Comparison of ENCODE assay signal across 12 cellular contexts in genomic region chr13:99018418-99019180, GRCh38. TPM values are rescaled to one million over a fixed set of nuclear protein-coding genes. Genes with fewer than 3 reads are reported as not detected.
DNase-seq lines count a peak whose midpoint lies in the region; ATAC-seq and TF ChIP-seq lines count a peak whose summit lies in the region.
"Had no signal": no experiment of that assay in that cellular context is flagged by ENCODE, and none has a peak within 500 bp of the region (broad histone marks: within the 10 kb centered on the region; RNA-seq: fewer than 3 reads in every experiment).

No MANE protein-coding gene starts in this region.

- H3K36me3 ChIP-seq in esophagus muscularis mucosa = no peaks in the 10 kb centered on the region

- intact Hi-C loops in activated CD4-positive, alpha-beta memory T cell treated with anti-CD3 and anti-CD28 coated beads for 36 hours (cut with micrococcal nuclease) = loop anchor here (1.0 kb wide), 2 partner anchors 9 to 20 kb away; no protein-coding TSS in a partner anchor
- intact Hi-C loops in esophagus muscularis mucosa (cut with DNase I) = no loop called here

- peaks cover 64% of the 10 kb centered on the region for H3K4me1 Mint-ChIP-seq in activated CD4-positive, alpha-beta memory T cell treated with anti-CD3 and anti-CD28 coated beads for 36 hours (ENCODE audit: low read depth)
- H3K4me1 Mint-ChIP-seq in activated CD4-positive, alpha-beta memory T cell treated with anti-CD3 and anti-CD28 coated beads, Interleukin-2, amount 10 ng/mL, durations not matched to agents 7 days and 5 days = peaks cover 30% of the 10 kb centered on the region
- H3K4me1 Mint-ChIP-seq: activated B cell treated with CpG ODN at 0.5 μM for 24 hours had no signal

- POLR2A ChIA-PET in activated CD4-positive, alpha-beta memory T cell treated with anti-CD3 and anti-CD28 coated beads for 36 hours (lab: Charles Lee) = interaction anchor here (0.5 to 1.0 kb wide), 2 partner anchors 13 to 68 kb away, joined by 3 read pairs; no protein-coding TSS in a partner anchor
- POLR2A ChIA-PET in activated CD4-positive, alpha-beta memory T cell treated with anti-CD3 and anti-CD28 coated beads, Interleukin-2, amount 10 ng/mL, durations not matched to agents 7 days and 5 days (lab: Charles Lee) = interaction anchor here (2.0 kb wide), 1 partner anchor 25 kb away, joined by 4 read pairs; no protein-coding TSS in a partner anchor

- CTCF ChIA-PET in activated CD4-positive, alpha-beta memory T cell treated with anti-CD3 and anti-CD28 coated beads for 36 hours (lab: Charles Lee) = interaction anchor here (2.9 to 5.6 kb wide), 2 partner anchors 10 to 14 kb away, joined by 10 to 30 read pairs; no protein-coding TSS in a partner anchor
- CTCF ChIA-PET in activated CD4-positive, alpha-beta memory T cell treated with anti-CD3 and anti-CD28 coated beads, Interleukin-2, amount 10 ng/mL, durations not matched to agents 7 days and 5 days (lab: Charles Lee) = interaction anchor here (2.8 kb wide), 1 partner anchor 10 kb away, joined by 10 read pairs; no protein-coding TSS in a partner anchor

- H3K9me3 ChIP-seq in esophagus muscularis mucosa = no peaks in the 10 kb centered on the region
- H3K9me3 ChIP-seq: testis had no signal

- H3K36me3 Mint-ChIP-seq in activated CD4-positive, alpha-beta memory T cell treated with anti-CD3 and anti-CD28 coated beads for 36 hours = no peaks in the 10 kb centered on the region
- peaks cover 28% of the 10 kb centered on the region for H3K36me3 Mint-ChIP-seq in activated CD4-positive, alpha-beta memory T cell treated with anti-CD3 and anti-CD28 coated beads, Interleukin-2, amount 10 ng/mL, durations not matched to agents 7 days and 5 days (ENCODE audit: low read depth)

- no peak for TF ChIP-seq POLR2A in esophagus muscularis mucosa (IDR thresholded peaks at IDR 0.05; ENCODE audit: low read depth)

- TF ChIP-seq CTCF in esophagus muscularis mucosa (IDR thresholded peaks at IDR 0.05) = no peak

- H3K27ac Mint-ChIP-seq in activated CD4-positive, alpha-beta memory T cell treated with anti-CD3 and anti-CD28 coated beads for 36 hours = peak overlapping the region; percentile 78
- no peak overlapping the region for H3K27ac Mint-ChIP-seq in activated CD4-positive, alpha-beta memory T cell treated with anti-CD3 and anti-CD28 coated beads, Interleukin-2, amount 10 ng/mL, durations not matched to agents 7 days and 5 days
- H3K27ac Mint-ChIP-seq: activated B cell treated with CpG ODN at 0.5 μM for 24 hours had no signal

- peaks cover 14 to 64% (median 55%) of the 10 kb centered on the region in 4 donors for H3K4me1 ChIP-seq in esophagus muscularis mucosa
- H3K4me1 ChIP-seq: testis had no signal

- no peak overlapping the region for H3K4me3 ChIP-seq in esophagus muscularis mucosa
- no peak overlapping the region for H3K4me3 ChIP-seq in skeletal muscle cell (ENCODE audit: low read depth, low read length)
- H3K4me3 ChIP-seq: testis had no signal

- ATAC-seq in SK-N-SH treated with all-trans-retinoic acid at 6 μM for 48 hours = peak; percentile 80
- no peak for ATAC-seq in HG03196 (IDR thresholded peaks at IDR 0.05; ENCODE audit: unreplicated experiment)
- no peak for ATAC-seq in GM21515 (IDR thresholded peaks at IDR 0.05; ENCODE audit: unreplicated experiment)

- no peaks in the 10 kb centered on the region for H3K27me3 ChIP-seq in esophagus muscularis mucosa
- H3K27me3 ChIP-seq: testis had no signal

- H3K27ac ChIP-seq in esophagus muscularis mucosa (replicated peaks in 1 of 4) = no peak overlapping the region
- H3K27ac ChIP-seq: testis had no signal

- H3K27me3 Mint-ChIP-seq in activated CD4-positive, alpha-beta memory T cell treated with anti-CD3 and anti-CD28 coated beads for 36 hours = no peaks in the 10 kb centered on the region
- H3K27me3 Mint-ChIP-seq in activated CD4-positive, alpha-beta memory T cell treated with anti-CD3 and anti-CD28 coated beads, Interleukin-2, amount 10 ng/mL, durations not matched to agents 7 days and 5 days = no peaks in the 10 kb centered on the region

- H3K4me3 Mint-ChIP-seq in activated CD4-positive, alpha-beta memory T cell treated with anti-CD3 and anti-CD28 coated beads for 36 hours = no peak overlapping the region
- no peak overlapping the region for H3K4me3 Mint-ChIP-seq in activated CD4-positive, alpha-beta memory T cell treated with anti-CD3 and anti-CD28 coated beads, Interleukin-2, amount 10 ng/mL, durations not matched to agents 7 days and 5 days
- H3K4me3 Mint-ChIP-seq: activated B cell treated with CpG ODN at 0.5 μM for 24 hours had no signal

- H3K9me3 Mint-ChIP-seq in activated CD4-positive, alpha-beta memory T cell treated with anti-CD3 and anti-CD28 coated beads for 36 hours = no peaks in the 10 kb centered on the region
- H3K9me3 Mint-ChIP-seq in activated CD4-positive, alpha-beta memory T cell treated with anti-CD3 and anti-CD28 coated beads, Interleukin-2, amount 10 ng/mL, durations not matched to agents 7 days and 5 days = peaks cover 3% of the 10 kb centered on the region
- H3K9me3 Mint-ChIP-seq: activated B cell treated with CpG ODN at 0.5 μM for 24 hours had no signal

- no peak for TF ChIP-seq EP300 in esophagus muscularis mucosa (IDR thresholded peaks at IDR 0.05)

- 98% methylated on average over 3 of the region's 3 CpGs for WGBS in esophagus muscularis mucosa

- DNase-seq in activated CD4-positive, alpha-beta memory T cell treated with anti-CD3 and anti-CD28 coated beads for 36 hours = no peak
- no peak for DNase-seq in activated CD4-positive, alpha-beta memory T cell treated with anti-CD3 and anti-CD28 coated beads, Interleukin-2, amount 10 ng/mL, durations not matched to agents 7 days and 5 days
- DNase-seq in esophagus muscularis mucosa (ENCODE audit: extremely low spot score) (peak; percentile 14), skeletal muscle cell (ENCODE audit: low read depth) (peak; percentile 45), NCI-H128 (lab: John Stamatoyannopoulos, UW; ENCODE audit: unreplicated experiment) (no peak)
- DNase-seq: activated B cell treated with CpG ODN at 0.5 μM for 24 hours, NCI-H1105, NCI-H69, testis had no signal

TF ChIP-seq in SK-N-SH treated with all-trans-retinoic acid at 6 μM for 48 hours, 23 proteins besides CTCF, POLR2A, EP300 and RAD21:
- peak; percentile 25; the same call in 1 of the 2 replicates for TF ChIP-seq ISL1 (CRISPR knock-in tag; IDR thresholded peaks at IDR 0.05)
- TF ChIP-seq ZNF8 (CRISPR knock-in tag; IDR thresholded peaks at IDR 0.05) = no peak

RNA-seq across cellular contexts. Expression of gene DOCK9, which starts 40.7 kb away (rescaled TPM):
- 10 to 100 TPM; 57.2 to 59.0 TPM for total RNA-seq in activated CD4-positive, alpha-beta memory T cell treated with anti-CD3 and anti-CD28 coated beads for 36 hours
- 10 to 100 TPM; 86.0 to 87.7 TPM for total RNA-seq in activated CD4-positive, alpha-beta memory T cell treated with anti-CD3 and anti-CD28 coated beads, Interleukin-2, amount 10 ng/mL, durations not matched to agents 7 days and 5 days
- total RNA-seq in esophagus muscularis mucosa = 100 to 1,000 TPM; 127 to 191 (median 154) TPM

Comparison
In these comparisons a context has a peak if more than half of its experiments do, and no peak if none do; other contexts are left out.
1. DNase-seq: peak in esophagus muscularis mucosa (single experiment) and skeletal muscle cell (single experiment); none in activated CD4-positive, alpha-beta memory T cell treated with anti-CD3 and anti-CD28 coated beads for 36 hours (single experiment), activated CD4-positive, alpha-beta memory T cell treated with anti-CD3 and anti-CD28 coated beads, Interleukin-2, amount 10 ng/mL, durations not matched to agents 7 days and 5 days (single experiment) and NCI-H128 (single experiment).